Comparison of ENCODE assay signal across 22 cellular contexts in the genomic region with DNA sequence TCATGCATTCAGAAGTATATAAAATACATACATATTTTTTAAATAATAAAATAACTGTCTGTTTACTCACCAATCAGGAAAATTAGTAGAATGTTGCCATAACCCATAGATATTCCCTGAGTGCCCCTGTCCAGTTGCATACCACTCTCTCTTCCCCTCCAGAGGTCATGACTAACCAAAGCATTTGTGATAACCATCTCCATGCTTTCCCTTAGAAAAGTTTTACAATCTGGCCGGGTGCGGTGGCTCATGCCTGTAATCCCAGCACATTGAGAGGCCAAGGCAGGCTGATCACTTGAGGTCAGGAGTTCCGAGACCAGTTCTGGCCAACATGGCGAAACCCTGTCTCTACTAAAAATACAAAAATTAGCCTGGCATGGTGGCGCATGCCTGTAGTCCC. TPM values are rescaled to one million over a fixed set of nuclear protein-coding genes. Genes with fewer than 3 reads are reported as not detected.
DNase-seq lines count a peak whose midpoint lies in the region; ATAC-seq, FAIRE-seq and TF ChIP-seq lines count a peak whose summit lies in the region.
"Had no signal": no experiment of that assay in that cellular context is flagged by ENCODE, and none has a peak within 500 bp of the region (broad histone marks: within the 10 kb centered on the region; RNA-seq: fewer than 3 reads in every experiment).

No MANE protein-coding gene starts in this region.

- H3K27me3 Mint-ChIP-seq in activated CD4-positive, alpha-beta T cell treated with anti-CD3 and anti-CD28 coated beads, Interleukin-2, amount 10 ng/mL, durations not matched to agents 24 days and 14 days = no peaks in the 10 kb centered on the region
- no peaks in the 10 kb centered on the region for H3K27me3 Mint-ChIP-seq in astrocyte (ENCODE audit: low read depth, unreplicated experiment)
- H3K27me3 Mint-ChIP-seq: CD4-positive, alpha-beta memory T cell had no signal

- no peaks in the 10 kb centered on the region for H3K27me3 ChIP-seq in astrocyte (ENCODE audit: insufficient read depth, low read length)
- no peaks in the 10 kb centered on the region for H3K27me3 ChIP-seq in HepG2 (ENCODE audit: control insufficient read depth in 1 of 2, insufficient read depth in 2 of 2, low read length in 2 of 2)

- intact Hi-C loops in activated CD4-positive, alpha-beta T cell treated with anti-CD3 and anti-CD28 coated beads, Interleukin-2, amount 10 ng/mL, durations not matched to agents 24 days and 14 days (cut with micrococcal nuclease) = no loop called here
- intact Hi-C loops in HepG2 (cut with micrococcal nuclease; ENCODE audit: unreplicated experiment) = no loop called here

- H3K27ac Mint-ChIP-seq in activated CD4-positive, alpha-beta T cell treated with anti-CD3 and anti-CD28 coated beads, Interleukin-2, amount 10 ng/mL, durations not matched to agents 24 days and 14 days = peak overlapping the region; percentile 20
- peak overlapping the region; percentile 26 for H3K27ac Mint-ChIP-seq in astrocyte (ENCODE audit: unreplicated experiment)
- H3K27ac Mint-ChIP-seq: CD14-positive monocyte had no signal

- H3K36me3 ChIP-seq in astrocyte (ENCODE audit: insufficient read depth, low read length) (peaks cover 47% of the 10 kb centered on the region), HepG2 (replicated peaks in 1 of 2; ENCODE audit: control insufficient read depth in 1 of 2, insufficient read depth in 2 of 2, low read length in 2 of 2) (peaks cover 17 to 66% of the 10 kb centered on the region in 2 experiments)

- H3K4me1 ChIP-seq in astrocyte (ENCODE audit: insufficient read depth, low read length) (no peaks in the 10 kb centered on the region), HepG2 (ENCODE audit: insufficient read depth, low read length) (no peaks in the 10 kb centered on the region)
- H3K4me1 ChIP-seq: A549 had no signal

- TF ChIP-seq POLR2A in HepG2 (IDR thresholded peaks at IDR 0.05; ENCODE audit: insufficient read depth in 1 of 2, low read depth in 2 of 2, low read length in 2 of 2) = no peak

- in situ Hi-C loops in HepG2 (cut with HindIII; ENCODE audit: extremely low pct_ligation_motif_present, low pct_unique_long_range_greater_than_20kb) = no loop called here

- POLR2A ChIA-PET in HepG2 (lab: Yijun Ruan, JAX) = no interaction called here

- BruUV-seq in HepG2 (replicated peaks; lab: Mats Ljungman, UMichigan) = no TSS peak

- TF ChIP-seq EP300 in HepG2 (IDR thresholded peaks at IDR 0.05; ENCODE audit: low read depth in 2 of 2, low read length in 2 of 2) = no peak
- TF ChIP-seq EP300 in HepG2 (CRISPR knock-in tag; IDR thresholded peaks at IDR 0.05; ENCODE audit: borderline replicate concordance) = no peak

- TF ChIP-seq RAD21 in HepG2 (CRISPR knock-in tag; IDR thresholded peaks at IDR 0.05) = no peak

- H2AFZ ChIP-seq in astrocyte (ENCODE audit: low read depth, low read length) (no peak overlapping the region), HepG2 (ENCODE audit: low read length) (no peak overlapping the region)

- H3K9ac ChIP-seq in astrocyte (ENCODE audit: low read length) = no peak overlapping the region
- no peak overlapping the region for H3K9ac ChIP-seq in HepG2 (ENCODE audit: insufficient read depth, low read depth, low read length)

- peaks cover 3% of the 10 kb centered on the region for H3K4me1 Mint-ChIP-seq in activated CD4-positive, alpha-beta T cell treated with anti-CD3 and anti-CD28 coated beads, Interleukin-2, amount 10 ng/mL, durations not matched to agents 24 days and 14 days
- H3K4me1 Mint-ChIP-seq in astrocyte (ENCODE audit: low read depth, unreplicated experiment) = no peaks in the 10 kb centered on the region

- H3K27ac ChIP-seq in astrocyte (ENCODE audit: low read depth, low read length) (no peak overlapping the region), HepG2 (ENCODE audit: extremely low read length, insufficient read depth, low read length) (no peak overlapping the region)
- H3K27ac ChIP-seq: 22Rv1, A549 had no signal

- CTCF ChIA-PET in HepG2 (lab: Yijun Ruan, JAX; ENCODE audit: low intra/inter-chr PET ratio, low total read pairs) = no interaction called here

- H3K4me3 Mint-ChIP-seq in activated CD4-positive, alpha-beta T cell treated with anti-CD3 and anti-CD28 coated beads, Interleukin-2, amount 10 ng/mL, durations not matched to agents 24 days and 14 days = no peak overlapping the region
- H3K4me3 Mint-ChIP-seq in astrocyte (ENCODE audit: unreplicated experiment) = no peak overlapping the region
- H3K4me3 Mint-ChIP-seq: CD14-positive monocyte; CD4-positive, alpha-beta memory T cell had no signal

- H3K9me3 ChIP-seq in astrocyte (ENCODE audit: insufficient read depth, low read depth, low read length) = no peaks in the 10 kb centered on the region
- H3K9me3 ChIP-seq in HepG2 (ENCODE audit: low read length) = no peaks in the 10 kb centered on the region
- H3K9me3 ChIP-seq: A549 had no signal

- H3K9me3 Mint-ChIP-seq in activated CD4-positive, alpha-beta T cell treated with anti-CD3 and anti-CD28 coated beads, Interleukin-2, amount 10 ng/mL, durations not matched to agents 24 days and 14 days = no peaks in the 10 kb centered on the region
- H3K9me3 Mint-ChIP-seq in astrocyte (ENCODE audit: unreplicated experiment) = no peaks in the 10 kb centered on the region
- H3K9me3 Mint-ChIP-seq: CD14-positive monocyte; CD4-positive, alpha-beta memory T cell had no signal

- H3K4me3 ChIP-seq in astrocyte (ENCODE audit: insufficient read depth, low read depth, low read length) (no peak overlapping the region), HepG2 (replicated peaks in 1 of 3; ENCODE audit: insufficient read depth in 1 of 3, low read depth in 2 of 3, low read length in 3 of 3) (no peak overlapping the region)
- H3K4me3 ChIP-seq: A549 had no signal

- 100% methylated on average over 5 of the region's 5 CpGs for WGBS in HepG2 (ENCODE audit: low lambda C conversion rate)

- peaks cover 60% of the 10 kb centered on the region for H3K36me3 Mint-ChIP-seq in activated CD4-positive, alpha-beta T cell treated with anti-CD3 and anti-CD28 coated beads, Interleukin-2, amount 10 ng/mL, durations not matched to agents 24 days and 14 days (ENCODE audit: low read depth)
- no peaks in the 10 kb centered on the region for H3K36me3 Mint-ChIP-seq in astrocyte (ENCODE audit: low read depth, unreplicated experiment)

- no peak for DNase-seq in activated CD4-positive, alpha-beta T cell treated with anti-CD3 and anti-CD28 coated beads, Interleukin-2, amount 10 ng/mL, durations not matched to agents 24 days and 14 days
- DNase-seq in activated CD4-positive, alpha-beta T cell treated with anti-CD3 and anti-CD28 coated beads, Interleukin-2, amount 50 U/mL, for 1 hour = no peak
- DNase-seq in M059J (ENCODE audit: low read depth) (peak; percentile 15), astrocyte (ENCODE audit: low read depth) (no peak), HepG2 (ENCODE audit: low spot score) (no peak)
- DNase-seq: AML-193; Calu3; CD4-positive, alpha-beta memory T cell; DMS79 treated with DMSO at 0.1 percent for 48 hours; GDM1; GOT3; H7 had no signal

- FAIRE-seq in astrocyte (lab: Jason Lieb, UNC) (no peak), HepG2 (lab: Jason Lieb, UNC) (no peak)
- FAIRE-seq: A549, GM12892, GM18507 had no signal

- no peaks in the 10 kb centered on the region for H4K20me1 ChIP-seq in astrocyte (ENCODE audit: insufficient read depth, low read length)
- H4K20me1 ChIP-seq in HepG2 (ENCODE audit: insufficient read depth, low read length) = no peaks in the 10 kb centered on the region

- no peak for TF ChIP-seq CTCF in astrocyte (IDR thresholded peaks at IDR 0.05; ENCODE audit: insufficient read depth, low read depth, low read length)
- no peak for TF ChIP-seq CTCF in HepG2 (CRISPR knock-in tag; IDR thresholded peaks at IDR 0.05)

- H3K4me2 ChIP-seq in astrocyte (ENCODE audit: low read length) = no peak overlapping the region
- H3K4me2 ChIP-seq in HepG2 (ENCODE audit: low read depth, low read length) = no peak overlapping the region
- H3K4me2 ChIP-seq: A549 had no signal

- no peak for ATAC-seq in GM19455 (IDR thresholded peaks at IDR 0.05; ENCODE audit: unreplicated experiment)
- no peak for ATAC-seq in activated CD4-positive, CD25-positive, alpha-beta regulatory T cell treated with anti-CD3 and anti-CD28 coated beads, Interleukin-2, amount 50 U/mL, for 24 hours
- no peak for ATAC-seq in HepG2
- no peak for ATAC-seq in GM18519 (IDR thresholded peaks at IDR 0.05; ENCODE audit: low FRiP score, unreplicated experiment)
- ATAC-seq: A549, HCT116 had no signal

- H3K79me2 ChIP-seq in astrocyte (ENCODE audit: insufficient read depth, low read length) (no peaks in the 10 kb centered on the region), HepG2 (ENCODE audit: insufficient read depth, low read length) (no peaks in the 10 kb centered on the region)

RNA-seq across cellular contexts. Expression of gene LDHA, which starts 33.2 kb away (rescaled TPM):
- total RNA-seq in activated CD4-positive, alpha-beta T cell treated with anti-CD3 and anti-CD28 coated beads, Interleukin-2, amount 10 ng/mL, durations not matched to agents 24 days and 14 days = 1,753 and 1,772 TPM in 2 replicates
- total RNA-seq in M059J (2014; rRNA removed; shearing (Covaris generic)) = 1,651 and 2,272 TPM in 2 replicates
- 852 and 929 TPM in 2 replicates for total RNA-seq in astrocyte
- 805 and 1,257 TPM in 2 replicates for total RNA-seq in HepG2 (2016; rRNA removed; fragmentation: Illumina TruSeq; extraction: Trizol)
- total RNA-seq in HepG2 (2016; cell fraction: cytosol; rRNA removed; fragmentation: Illumina TruSeq; extraction: Trizol; ENCODE audit: low read depth) = 144 and 147 TPM in 2 replicates
- total RNA-seq in HepG2 (2016; cell fraction: insoluble cytoplasmic fraction; rRNA removed; fragmentation: Illumina TruSeq; extraction: Trizol) = 804 and 1,250 TPM in 2 replicates
- total RNA-seq in HepG2 (2016; cell fraction: membrane; rRNA removed; fragmentation: Illumina TruSeq; extraction: Trizol) = 335 and 350 TPM in 2 replicates
- 485 and 499 TPM in 2 replicates for total RNA-seq in HepG2 (2016; cell fraction: nucleus; rRNA removed; fragmentation: Illumina TruSeq; extraction: Trizol)
- 1,112 and 1,547 TPM in 2 replicates for polyA plus RNA-seq in HepG2 (2011; rRNA removed)
- polyA plus RNA-seq in HepG2 (2011; cell fraction: cytosol; rRNA removed) = 1,051 and 1,568 TPM in 2 replicates
- polyA plus RNA-seq in HepG2 (2011; cell fraction: nucleus; rRNA removed) = 242 and 434 TPM in 2 replicates
- 2,051 and 2,699 TPM in 2 replicates for polyA plus RNA-seq in HepG2 (2012)
- polyA plus RNA-seq in HepG2 (2016; cell fraction: cytosol; fragmentation: Illumina TruSeq; extraction: Trizol; ENCODE audit: low read depth) = 290 and 338 TPM in 2 replicates
- polyA plus RNA-seq in HepG2 (2016; cell fraction: insoluble cytoplasmic fraction; fragmentation: Illumina TruSeq; extraction: Trizol; ENCODE audit: low read depth) = 2,117 and 2,212 TPM in 2 replicates
- polyA plus RNA-seq in HepG2 (2016; cell fraction: membrane; fragmentation: Illumina TruSeq; extraction: Trizol; ENCODE audit: low read depth) = 355 and 398 TPM in 2 replicates
- 763 and 807 TPM in 2 replicates for polyA plus RNA-seq in HepG2 (2016; cell fraction: nucleus; fragmentation: Illumina TruSeq; extraction: Trizol; ENCODE audit: insufficient read depth, low read depth)
- 970 and 1,123 TPM in 2 replicates for polyA minus RNA-seq in HepG2 (2011; rRNA and poly(A)+ RNA removed; ENCODE audit: low replicate concordance)
- 1,287 and 1,326 TPM in 2 replicates for polyA minus RNA-seq in HepG2 (2011; cell fraction: cytosol; rRNA and poly(A)+ RNA removed)
- polyA minus RNA-seq in HepG2 (2011; cell fraction: nucleus; rRNA and poly(A)+ RNA removed) = 313 and 485 TPM in 2 replicates

RNA-seq across cellular contexts. Expression of gene GTF2H1, which starts 38.8 kb away (rescaled TPM):
- 54.6 and 55.7 TPM in 2 replicates for total RNA-seq in activated CD4-positive, alpha-beta T cell treated with anti-CD3 and anti-CD28 coated beads, Interleukin-2, amount 10 ng/mL, durations not matched to agents 24 days and 14 days
- total RNA-seq in M059J (2014; rRNA removed; shearing (Covaris generic)) = 56.0 and 75.4 TPM in 2 replicates
- 41.5 and 47.8 TPM in 2 replicates for total RNA-seq in astrocyte
- 51.4 and 70.0 TPM in 2 replicates for total RNA-seq in HepG2 (2016; rRNA removed; fragmentation: Illumina TruSeq; extraction: Trizol)
- 24.3 and 28.5 TPM in 2 replicates for total RNA-seq in HepG2 (2016; cell fraction: cytosol; rRNA removed; fragmentation: Illumina TruSeq; extraction: Trizol; ENCODE audit: low read depth)
- total RNA-seq in HepG2 (2016; cell fraction: insoluble cytoplasmic fraction; rRNA removed; fragmentation: Illumina TruSeq; extraction: Trizol) = 53.4 and 70.2 TPM in 2 replicates
- 63.4 and 70.5 TPM in 2 replicates for total RNA-seq in HepG2 (2016; cell fraction: membrane; rRNA removed; fragmentation: Illumina TruSeq; extraction: Trizol)
- 52.8 and 54.3 TPM in 2 replicates for total RNA-seq in HepG2 (2016; cell fraction: nucleus; rRNA removed; fragmentation: Illumina TruSeq; extraction: Trizol)
- 15.2 and 15.7 TPM in 2 replicates for polyA plus RNA-seq in HepG2 (2011; rRNA removed)
- polyA plus RNA-seq in HepG2 (2011; cell fraction: cytosol; rRNA removed) = 10.9 and 14.0 TPM in 2 replicates
- 20.3 and 21.9 TPM in 2 replicates for polyA plus RNA-seq in HepG2 (2011; cell fraction: nucleus; rRNA removed)
- polyA plus RNA-seq in HepG2 (2012) = 19.7 and 20.8 TPM in 2 replicates
- polyA plus RNA-seq in HepG2 (2016; cell fraction: cytosol; fragmentation: Illumina TruSeq; extraction: Trizol; ENCODE audit: low read depth) = 22.7 and 27.3 TPM in 2 replicates
- polyA plus RNA-seq in HepG2 (2016; cell fraction: insoluble cytoplasmic fraction; fragmentation: Illumina TruSeq; extraction: Trizol; ENCODE audit: low read depth) = 54.8 and 62.0 TPM in 2 replicates
- 46.8 and 48.1 TPM in 2 replicates for polyA plus RNA-seq in HepG2 (2016; cell fraction: membrane; fragmentation: Illumina TruSeq; extraction: Trizol; ENCODE audit: low read depth)
- 55.9 and 61.0 TPM in 2 replicates for polyA plus RNA-seq in HepG2 (2016; cell fraction: nucleus; fragmentation: Illumina TruSeq; extraction: Trizol; ENCODE audit: insufficient read depth, low read depth)
- polyA minus RNA-seq in HepG2 (2011; rRNA and poly(A)+ RNA removed; ENCODE audit: low replicate concordance) = 23.7 and 34.5 TPM in 2 replicates
- 13.5 and 14.6 TPM in 2 replicates for polyA minus RNA-seq in HepG2 (2011; cell fraction: cytosol; rRNA and poly(A)+ RNA removed)
- 60.9 and 80.8 TPM in 2 replicates for polyA minus RNA-seq in HepG2 (2011; cell fraction: nucleus; rRNA and poly(A)+ RNA removed)

RNA-seq across cellular contexts. Expression of gene HPS5, which starts 39.2 kb away (rescaled TPM):
- 20.5 and 24.5 TPM in 2 replicates for total RNA-seq in activated CD4-positive, alpha-beta T cell treated with anti-CD3 and anti-CD28 coated beads, Interleukin-2, amount 10 ng/mL, durations not matched to agents 24 days and 14 days
- 18.8 and 30.0 TPM in 2 replicates for total RNA-seq in M059J (2014; rRNA removed; shearing (Covaris generic))
- 22.6 and 28.0 TPM in 2 replicates for total RNA-seq in astrocyte
- 25.5 and 31.8 TPM in 2 replicates for total RNA-seq in HepG2 (2016; rRNA removed; fragmentation: Illumina TruSeq; extraction: Trizol)
- 47.8 and 51.9 TPM in 2 replicates for total RNA-seq in HepG2 (2016; cell fraction: cytosol; rRNA removed; fragmentation: Illumina TruSeq; extraction: Trizol; ENCODE audit: low read depth)
- total RNA-seq in HepG2 (2016; cell fraction: insoluble cytoplasmic fraction; rRNA removed; fragmentation: Illumina TruSeq; extraction: Trizol) = 26.3 and 30.4 TPM in 2 replicates
- total RNA-seq in HepG2 (2016; cell fraction: membrane; rRNA removed; fragmentation: Illumina TruSeq; extraction: Trizol) = 17.3 and 17.7 TPM in 2 replicates
- 22.2 and 26.2 TPM in 2 replicates for total RNA-seq in HepG2 (2016; cell fraction: nucleus; rRNA removed; fragmentation: Illumina TruSeq; extraction: Trizol)
- polyA plus RNA-seq in HepG2 (2011; rRNA removed) = 5.4 and 6.6 TPM in 2 replicates
- polyA plus RNA-seq in HepG2 (2011; cell fraction: cytosol; rRNA removed) = 3.2 and 5.1 TPM in 2 replicates
- polyA plus RNA-seq in HepG2 (2011; cell fraction: nucleus; rRNA removed) = 3.4 and 5.9 TPM in 2 replicates
- polyA plus RNA-seq in HepG2 (2012) = 7.5 and 8.1 TPM in 2 replicates
- polyA plus RNA-seq in HepG2 (2016; cell fraction: cytosol; fragmentation: Illumina TruSeq; extraction: Trizol; ENCODE audit: low read depth) = 0.69 and 1.3 TPM in 2 replicates
- polyA plus RNA-seq in HepG2 (2016; cell fraction: insoluble cytoplasmic fraction; fragmentation: Illumina TruSeq; extraction: Trizol; ENCODE audit: low read depth) = 15.8 and 18.0 TPM in 2 replicates
- 2.1 and 2.4 TPM in 2 replicates for polyA plus RNA-seq in HepG2 (2016; cell fraction: membrane; fragmentation: Illumina TruSeq; extraction: Trizol; ENCODE audit: low read depth)
- polyA plus RNA-seq in HepG2 (2016; cell fraction: nucleus; fragmentation: Illumina TruSeq; extraction: Trizol; ENCODE audit: insufficient read depth, low read depth) = 19.1 and 25.2 TPM in 2 replicates
- polyA minus RNA-seq in HepG2 (2011; rRNA and poly(A)+ RNA removed; ENCODE audit: low replicate concordance) = 11.2 and 33.6 TPM in 2 replicates
- 7.5 and 7.9 TPM in 2 replicates for polyA minus RNA-seq in HepG2 (2011; cell fraction: cytosol; rRNA and poly(A)+ RNA removed)
- polyA minus RNA-seq in HepG2 (2011; cell fraction: nucleus; rRNA and poly(A)+ RNA removed) = 18.0 and 23.0 TPM in 2 replicates

RNA-seq across cellular contexts. Expression of gene LDHC, which starts 51.0 kb away (rescaled TPM):
- total RNA-seq in activated CD4-positive, alpha-beta T cell treated with anti-CD3 and anti-CD28 coated beads, Interleukin-2, amount 10 ng/mL, durations not matched to agents 24 days and 14 days = 0.64 TPM in 1 of 2 replicates, not detected in the other
- not detected in 2 replicates for total RNA-seq in M059J (2014; rRNA removed; shearing (Covaris generic))
- total RNA-seq in astrocyte = not detected in 2 replicates
- total RNA-seq in HepG2 (2016; rRNA removed; fragmentation: Illumina TruSeq; extraction: Trizol) = not detected in 2 replicates
- total RNA-seq in HepG2 (2016; cell fraction: cytosol; rRNA removed; fragmentation: Illumina TruSeq; extraction: Trizol; ENCODE audit: low read depth) = not detected in 2 replicates
- not detected in 2 replicates for total RNA-seq in HepG2 (2016; cell fraction: insoluble cytoplasmic fraction; rRNA removed; fragmentation: Illumina TruSeq; extraction: Trizol)
- not detected in 2 replicates for total RNA-seq in HepG2 (2016; cell fraction: membrane; rRNA removed; fragmentation: Illumina TruSeq; extraction: Trizol)
- not detected in 2 replicates for total RNA-seq in HepG2 (2016; cell fraction: nucleus; rRNA removed; fragmentation: Illumina TruSeq; extraction: Trizol)
- polyA plus RNA-seq in HepG2 (2011; rRNA removed) = not detected in 2 replicates
- polyA plus RNA-seq in HepG2 (2011; cell fraction: cytosol; rRNA removed) = not detected in 2 replicates
- polyA plus RNA-seq in HepG2 (2011; cell fraction: nucleus; rRNA removed) = not detected in 2 replicates
- not detected in 2 replicates for polyA plus RNA-seq in HepG2 (2012)
- polyA plus RNA-seq in HepG2 (2016; cell fraction: cytosol; fragmentation: Illumina TruSeq; extraction: Trizol; ENCODE audit: low read depth) = not detected in 2 replicates
- polyA plus RNA-seq in HepG2 (2016; cell fraction: insoluble cytoplasmic fraction; fragmentation: Illumina TruSeq; extraction: Trizol; ENCODE audit: low read depth) = not detected in 2 replicates
- not detected in 2 replicates for polyA plus RNA-seq in HepG2 (2016; cell fraction: membrane; fragmentation: Illumina TruSeq; extraction: Trizol; ENCODE audit: low read depth)
- not detected in 2 replicates for polyA plus RNA-seq in HepG2 (2016; cell fraction: nucleus; fragmentation: Illumina TruSeq; extraction: Trizol; ENCODE audit: insufficient read depth, low read depth)
- polyA minus RNA-seq in HepG2 (2011; rRNA and poly(A)+ RNA removed; ENCODE audit: low replicate concordance) = not detected in 2 replicates
- polyA minus RNA-seq in HepG2 (2011; cell fraction: cytosol; rRNA and poly(A)+ RNA removed) = not detected in 2 replicates
- polyA minus RNA-seq in HepG2 (2011; cell fraction: nucleus; rRNA and poly(A)+ RNA removed) = not detected in 2 replicates
- total RNA-seq: Calu3; CD4-positive, alpha-beta memory T cell had no signal
- polyA plus RNA-seq: BJ; CD14-positive monocyte; CD4-positive, alpha-beta memory T cell had no signal
